ENCODE assay signal across 17 cellular contexts in genomic region chr2:236762628-236763027, GRCh38.
DNase-seq lines count a peak whose midpoint lies in the region; ATAC-seq, FAIRE-seq and TF ChIP-seq lines count a peak whose summit lies in the region.
"Had no signal": no experiment of that assay in that cellular context is flagged by ENCODE, and none has a peak within 500 bp of the region (broad histone marks: within the 10 kb centered on the region; RNA-seq: fewer than 3 reads in every experiment).

No MANE protein-coding gene starts in this region.

- no peak overlapping the region for H2AFZ ChIP-seq in HepG2 (ENCODE audit: low read length)

- H3K27ac ChIP-seq in HepG2 (ENCODE audit: extremely low read length, insufficient read depth, low read length) (no peak overlapping the region), right lobe of liver (no peak overlapping the region), foreskin keratinocyte (no peak overlapping the region), gastroesophageal sphincter (no peak overlapping the region)

- CTCF ChIA-PET in HepG2 (lab: Yijun Ruan, JAX; ENCODE audit: low intra/inter-chr PET ratio, low total read pairs), result no interaction called here

- H3K4me3 ChIP-seq in HepG2 (replicated peaks in 1 of 3; ENCODE audit: insufficient read depth in 1 of 3, low read depth in 2 of 3, low read length in 3 of 3) (no peak overlapping the region), right lobe of liver (no peak overlapping the region), gastroesophageal sphincter (no peak overlapping the region)

- ATAC-seq in HepG2 (no peak), right lobe of liver (no peak), foreskin keratinocyte (peak; percentile 25), gastroesophageal sphincter (no peak)

- H3K27me3 ChIP-seq in HepG2 (ENCODE audit: control insufficient read depth in 1 of 2, insufficient read depth in 2 of 2, low read length in 2 of 2) (no peaks in the 10 kb centered on the region; a peak in 2 of 5 replicates), right lobe of liver (no peaks in the 10 kb centered on the region), foreskin keratinocyte (no peaks in the 10 kb centered on the region), gastroesophageal sphincter (peaks cover 3% of the 10 kb centered on the region)

- BruUV-seq in HepG2 (replicated peaks; lab: Mats Ljungman, UMichigan), result no TSS peak

- peaks cover 13% of the 10 kb centered on the region for H3K4me1 ChIP-seq in HepG2 (ENCODE audit: insufficient read depth, low read length)
- H3K4me1 ChIP-seq in right lobe of liver, result peaks cover 0 to 12% (median 5%) of the 10 kb centered on the region in 4 donors
- peaks cover 12% of the 10 kb centered on the region for H3K4me1 ChIP-seq in foreskin keratinocyte
- no peaks in the 10 kb centered on the region for H3K4me1 ChIP-seq in gastroesophageal sphincter

- H3K9ac ChIP-seq in HepG2 (ENCODE audit: insufficient read depth, low read depth, low read length), result no peak overlapping the region

- FAIRE-seq in HepG2 (lab: Jason Lieb, UNC), result no peak
- FAIRE-seq: G401.6, GM12891 had no signal

- intact Hi-C loops in HepG2 (cut with micrococcal nuclease; ENCODE audit: unreplicated experiment), result no loop called here
- intact Hi-C loops in right lobe of liver (cut with DNase I), result no loop called here

- DNase-seq in HepG2 (ENCODE audit: low spot score), result no peak
- no peak for DNase-seq in right lobe of liver
- DNase-seq in RKO (ENCODE audit: low spot score), result peak; percentile 27
- DNase-seq in foreskin keratinocyte, result no peak
- DNase-seq in activated CD4-positive, alpha-beta T cell treated with anti-CD3 and anti-CD28 coated beads for 48 hours, result no peak
- no peak for DNase-seq in globus pallidus (ENCODE audit: low spot score)
- DNase-seq: 8988T; ACHN; C1 segment of cervical spinal cord; Calu3; CD4-positive, alpha-beta T cell; DMS 273 treated with DMSO at 0.1 percent for 48 hours; GOT3; H9 had no signal

- H3K9me3 ChIP-seq in HepG2 (ENCODE audit: low read length), result no peaks in the 10 kb centered on the region
- H3K9me3 ChIP-seq in right lobe of liver, result no peaks in the 10 kb centered on the region
- peaks cover 0 to 6% (median 0%) of the 10 kb centered on the region in 3 donors for H3K9me3 ChIP-seq in gastroesophageal sphincter

- WGBS in HepG2 (ENCODE audit: low lambda C conversion rate), result 29% methylated on average over 5 of the region's 5 CpGs
- WGBS in right lobe of liver (ENCODE audit: insufficient coverage, low coverage, low lambda C conversion rate, missing lambda C conversion rate), result 80% methylated on average over 2 of the region's 5 CpGs
- 57 to 91% methylated on average over 1 to 4 of the region's 5 CpGs for WGBS in gastroesophageal sphincter (ENCODE audit: low coverage in 1 of 2), 2 donors

- TF ChIP-seq RAD21 in HepG2 (CRISPR knock-in tag; IDR thresholded peaks at IDR 0.05), result no peak

- in situ Hi-C loops in HepG2 (cut with HindIII; ENCODE audit: extremely low pct_ligation_motif_present, low pct_unique_long_range_greater_than_20kb), result no loop called here

- no peaks in the 10 kb centered on the region for H4K20me1 ChIP-seq in HepG2 (ENCODE audit: insufficient read depth, low read length)

- no peaks in the 10 kb centered on the region for H3K79me2 ChIP-seq in HepG2 (ENCODE audit: insufficient read depth, low read length)

- no peak for TF ChIP-seq EP300 in HepG2 (IDR thresholded peaks at IDR 0.05; ENCODE audit: low read depth in 2 of 2, low read length in 2 of 2)
- TF ChIP-seq EP300 in HepG2 (CRISPR knock-in tag; IDR thresholded peaks at IDR 0.05; ENCODE audit: borderline replicate concordance), result no peak
- TF ChIP-seq EP300 in gastroesophageal sphincter (IDR thresholded peaks at IDR 0.05), result no peak

- TF ChIP-seq CTCF in HepG2 (CRISPR knock-in tag; IDR thresholded peaks at IDR 0.05) (no peak), right lobe of liver (IDR thresholded peaks at IDR 0.05) (no peak), foreskin keratinocyte (conservative IDR thresholded peaks at IDR 0.05) (no peak), gastroesophageal sphincter (IDR thresholded peaks at IDR 0.05) (no peak)

- TF ChIP-seq POLR2A in HepG2 (IDR thresholded peaks at IDR 0.05; ENCODE audit: insufficient read depth in 1 of 2, low read depth in 2 of 2, low read length in 2 of 2) (no peak), right lobe of liver (IDR thresholded peaks at IDR 0.05) (no peak), gastroesophageal sphincter (IDR thresholded peaks at IDR 0.05) (no peak)

- H3K4me2 ChIP-seq in HepG2 (ENCODE audit: low read depth, low read length), result no peak overlapping the region

- POLR2A ChIA-PET in HepG2 (lab: Yijun Ruan, JAX), result no interaction called here

- H3K36me3 ChIP-seq in HepG2 (replicated peaks in 1 of 2; ENCODE audit: control insufficient read depth in 1 of 2, insufficient read depth in 2 of 2, low read length in 2 of 2), result no peaks in the 10 kb centered on the region
- H3K36me3 ChIP-seq in right lobe of liver, result no peaks in the 10 kb centered on the region
- H3K36me3 ChIP-seq in gastroesophageal sphincter, result no peaks in the 10 kb centered on the region

TF ChIP-seq in HepG2, 621 proteins besides CTCF, POLR2A, EP300 and RAD21:
- TF ChIP-seq ATF7 (IDR thresholded peaks at IDR 0.05) (peak; percentile 98), ATF7 (CRISPR knock-in tag; IDR thresholded peaks at IDR 0.05) (no peak), CREB1 (IDR thresholded peaks at IDR 0.05) (peak; percentile 96), CREB1 (CRISPR knock-in tag; IDR thresholded peaks at IDR 0.05) (no peak), ATF2 (CRISPR knock-in tag; IDR thresholded peaks at IDR 0.05) (no peak)
